ENCODE assay signal across 21 cellular contexts in the genomic region with DNA sequence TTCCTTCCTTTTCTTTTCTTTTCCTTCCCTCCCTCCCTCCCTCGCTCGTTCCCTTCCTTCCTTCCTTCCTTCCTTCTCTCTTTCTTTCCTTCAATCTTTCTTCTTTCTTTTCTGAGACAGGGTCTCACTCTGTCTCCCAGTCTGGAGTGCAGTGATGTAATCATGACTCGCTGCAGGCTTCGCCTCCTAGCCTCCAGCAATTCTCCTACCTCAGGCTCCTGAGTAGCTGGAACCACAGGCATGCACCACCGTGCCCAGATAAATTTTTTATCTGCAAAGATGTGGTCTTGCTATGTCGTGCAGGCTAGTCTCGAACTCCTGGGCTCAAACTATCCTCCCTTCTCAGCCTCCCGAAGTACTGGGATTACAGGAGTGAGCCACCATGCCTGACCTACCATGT.
DNase-seq lines count a peak whose midpoint lies in the region; ATAC-seq and TF ChIP-seq lines count a peak whose summit lies in the region.
"Had no signal": no experiment of that assay in that cellular context is flagged by ENCODE, and none has a peak within 500 bp of the region (broad histone marks: within the 10 kb centered on the region; RNA-seq: fewer than 3 reads in every experiment).

No MANE protein-coding gene starts in this region.

- no peaks in the 10 kb centered on the region for H3K4me1 Mint-ChIP-seq in stimulated activated effector memory CD8-positive, alpha-beta T cell treated with anti-CD3 and anti-CD28 coated beads, Interleukin-12 subunit alpha, Interleukin-12 subunit beta, amount 100 ng/mL, for 72 hours
- H3K4me1 Mint-ChIP-seq: H9; naive thymus-derived CD4-positive, alpha-beta T cell had no signal

- H3K4me3 ChIP-seq in HEK293 (ENCODE audit: low read depth, low read length): no peak overlapping the region
- no peak overlapping the region for H3K4me3 ChIP-seq in fibroblast of villous mesenchyme (ENCODE audit: low read depth, low read length)
- H3K4me3 ChIP-seq: ascending aorta, hepatocyte, right atrium auricular region, suprapubic skin had no signal

- H3K27ac ChIP-seq in HEK293 (ENCODE audit: extremely low read depth, low read depth, low read length): no peak overlapping the region
- H3K27ac ChIP-seq: ascending aorta, C4-2B, hepatocyte, right atrium auricular region, suprapubic skin had no signal

- no peak overlapping the region for H3K27ac Mint-ChIP-seq in stimulated activated effector memory CD8-positive, alpha-beta T cell treated with anti-CD3 and anti-CD28 coated beads, Interleukin-12 subunit alpha, Interleukin-12 subunit beta, amount 100 ng/mL, for 72 hours
- H3K27ac Mint-ChIP-seq: activated CD8-positive, alpha-beta T cell treated with anti-CD3 and anti-CD28 coated beads for 36 hours; H9; naive thymus-derived CD4-positive, alpha-beta T cell had no signal

- CTCF ChIA-PET in HEK293 (lab: Yijun Ruan, JAX): no interaction called here

- no peaks in the 10 kb centered on the region for H3K36me3 Mint-ChIP-seq in stimulated activated effector memory CD8-positive, alpha-beta T cell treated with anti-CD3 and anti-CD28 coated beads, Interleukin-12 subunit alpha, Interleukin-12 subunit beta, amount 100 ng/mL, for 72 hours

- H3K9me3 ChIP-seq in HEK293 (ENCODE audit: control insufficient read depth, insufficient read depth, low read depth, low read length): no peaks in the 10 kb centered on the region
- H3K9me3 ChIP-seq: ascending aorta, right atrium auricular region, suprapubic skin had no signal

- no peaks in the 10 kb centered on the region for H3K9me3 Mint-ChIP-seq in stimulated activated effector memory CD8-positive, alpha-beta T cell treated with anti-CD3 and anti-CD28 coated beads, Interleukin-12 subunit alpha, Interleukin-12 subunit beta, amount 100 ng/mL, for 72 hours
- H3K9me3 Mint-ChIP-seq: activated CD8-positive, alpha-beta T cell treated with anti-CD3 and anti-CD28 coated beads for 36 hours; H9 had no signal

- POLR2A ChIA-PET in HEK293 (lab: Yijun Ruan, JAX): no interaction called here

- no peak overlapping the region for H3K4me3 Mint-ChIP-seq in stimulated activated effector memory CD8-positive, alpha-beta T cell treated with anti-CD3 and anti-CD28 coated beads, Interleukin-12 subunit alpha, Interleukin-12 subunit beta, amount 100 ng/mL, for 72 hours
- H3K4me3 Mint-ChIP-seq: activated CD8-positive, alpha-beta T cell treated with anti-CD3 and anti-CD28 coated beads for 36 hours; H9; naive thymus-derived CD4-positive, alpha-beta T cell had no signal

- no peak for ATAC-seq in stimulated activated effector memory CD8-positive, alpha-beta T cell treated with anti-CD3 and anti-CD28 coated beads, Interleukin-12 subunit alpha, Interleukin-12 subunit beta, amount 100 ng/mL, for 72 hours
- ATAC-seq: activated CD8-positive, alpha-beta T cell treated with anti-CD3 and anti-CD28 coated beads for 36 hours; naive thymus-derived CD4-positive, alpha-beta T cell had no signal

- DNase-seq in A172 (ENCODE audit: low spot score): peak; percentile 53
- peak; percentile 79 for DNase-seq in amniotic epithelial cell (ENCODE audit: low read depth)
- peak; percentile 24 for DNase-seq in fibroblast of villous mesenchyme (ENCODE audit: low read depth)
- no peak for DNase-seq in DMS79 treated with DMSO at 0.1 percent for 48 hours (lab: John Stamatoyannopoulos, UW)
- DNase-seq in stimulated activated effector memory CD8-positive, alpha-beta T cell treated with anti-CD3 and anti-CD28 coated beads, Interleukin-12 subunit alpha, Interleukin-12 subunit beta, amount 100 ng/mL, for 72 hours (ENCODE audit: low spot score in 2 of 2): no peak
- no peak for DNase-seq in DMS153 (lab: John Stamatoyannopoulos, UW)
- DNase-seq in DMS53 (lab: John Stamatoyannopoulos, UW): no peak
- DNase-seq: activated CD8-positive, alpha-beta T cell treated with anti-CD3 and anti-CD28 coated beads for 36 hours; activated naive CD4-positive, alpha-beta T cell; DMS 273 treated with DMSO at 0.1 percent for 48 hours; H9; naive thymus-derived CD4-positive, alpha-beta T cell; NCI-H1417 treated with DMSO at 0.1 percent for 48 hours; NCI-H524 treated with DMSO at 0.1 percent for 48 hours; stimulated activated CD4-positive, alpha-beta T cell treated with anti-CD3 and anti-CD28 coated beads, Interleukin-15, amount 100 ng/mL, for 24 hours had no signal

- H3K4me1 ChIP-seq in HEK293 (ENCODE audit: control insufficient read depth, insufficient read depth, low read length): no peaks in the 10 kb centered on the region
- H3K4me1 ChIP-seq: ascending aorta, right atrium auricular region, suprapubic skin had no signal

- no peaks in the 10 kb centered on the region for H3K36me3 ChIP-seq in HEK293 (ENCODE audit: control insufficient read depth in 2 of 2, insufficient read depth in 1 of 2, low read length in 2 of 2)
- H3K36me3 ChIP-seq: ascending aorta, right atrium auricular region, suprapubic skin had no signal

- no peak for TF ChIP-seq CTCF in HEK293 (tag by site-specific recombination; IDR thresholded peaks at IDR 0.05)
- TF ChIP-seq CTCF in fibroblast of villous mesenchyme (IDR thresholded peaks at IDR 0.05; ENCODE audit: insufficient read depth, low read depth, low read length): no peak

TF ChIP-seq in HEK293, 187 proteins besides CTCF, POLR2A, EP300 and RAD21:
- TF ChIP-seq, protein P1, sequence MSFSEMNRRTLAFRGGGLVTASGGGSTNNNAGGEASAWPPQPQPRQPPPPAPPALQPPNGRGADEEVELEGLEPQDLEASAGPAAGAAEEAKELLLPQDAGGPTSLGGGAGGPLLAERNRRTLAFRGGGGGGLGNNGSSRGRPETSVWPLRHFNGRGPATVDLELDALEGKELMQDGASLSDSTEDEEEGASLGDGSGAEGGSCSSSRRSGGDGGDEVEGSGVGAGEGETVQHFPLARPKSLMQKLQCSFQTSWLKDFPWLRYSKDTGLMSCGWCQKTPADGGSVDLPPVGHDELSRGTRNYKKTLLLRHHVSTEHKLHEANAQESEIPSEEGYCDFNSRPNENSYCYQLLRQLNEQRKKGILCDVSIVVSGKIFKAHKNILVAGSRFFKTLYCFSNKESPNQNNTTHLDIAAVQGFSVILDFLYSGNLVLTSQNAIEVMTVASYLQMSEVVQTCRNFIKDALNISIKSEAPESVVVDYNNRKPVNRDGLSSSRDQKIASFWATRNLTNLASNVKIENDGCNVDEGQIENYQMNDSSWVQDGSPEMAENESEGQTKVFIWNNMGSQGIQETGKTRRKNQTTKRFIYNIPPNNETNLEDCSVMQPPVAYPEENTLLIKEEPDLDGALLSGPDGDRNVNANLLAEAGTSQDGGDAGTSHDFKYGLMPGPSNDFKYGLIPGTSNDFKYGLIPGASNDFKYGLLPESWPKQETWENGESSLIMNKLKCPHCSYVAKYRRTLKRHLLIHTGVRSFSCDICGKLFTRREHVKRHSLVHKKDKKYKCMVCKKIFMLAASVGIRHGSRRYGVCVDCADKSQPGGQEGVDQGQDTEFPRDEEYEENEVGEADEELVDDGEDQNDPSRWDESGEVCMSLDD (tag by site-specific recombination; IDR thresholded peaks at IDR 0.05): no peak
- TF ChIP-seq, protein P2, sequence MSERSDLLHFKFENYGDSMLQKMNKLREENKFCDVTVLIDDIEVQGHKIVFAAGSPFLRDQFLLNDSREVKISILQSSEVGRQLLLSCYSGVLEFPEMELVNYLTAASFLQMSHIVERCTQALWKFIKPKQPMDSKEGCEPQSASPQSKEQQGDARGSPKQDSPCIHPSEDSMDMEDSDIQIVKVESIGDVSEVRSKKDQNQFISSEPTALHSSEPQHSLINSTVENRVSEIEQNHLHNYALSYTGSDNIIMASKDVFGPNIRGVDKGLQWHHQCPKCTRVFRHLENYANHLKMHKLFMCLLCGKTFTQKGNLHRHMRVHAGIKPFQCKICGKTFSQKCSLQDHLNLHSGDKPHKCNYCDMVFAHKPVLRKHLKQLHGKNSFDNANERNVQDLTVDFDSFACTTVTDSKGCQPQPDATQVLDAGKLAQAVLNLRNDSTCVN (tag by site-specific recombination; optimal IDR thresholded peaks at IDR 0.05): no peak
- TF ChIP-seq, protein P3, sequence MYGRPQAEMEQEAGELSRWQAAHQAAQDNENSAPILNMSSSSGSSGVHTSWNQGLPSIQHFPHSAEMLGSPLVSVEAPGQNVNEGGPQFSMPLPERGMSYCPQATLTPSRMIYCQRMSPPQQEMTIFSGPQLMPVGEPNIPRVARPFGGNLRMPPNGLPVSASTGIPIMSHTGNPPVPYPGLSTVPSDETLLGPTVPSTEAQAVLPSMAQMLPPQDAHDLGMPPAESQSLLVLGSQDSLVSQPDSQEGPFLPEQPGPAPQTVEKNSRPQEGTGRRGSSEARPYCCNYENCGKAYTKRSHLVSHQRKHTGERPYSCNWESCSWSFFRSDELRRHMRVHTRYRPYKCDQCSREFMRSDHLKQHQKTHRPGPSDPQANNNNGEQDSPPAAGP (tag by site-specific recombination; IDR thresholded peaks at IDR 0.05): no peak
- 0 out of 2 replicates have a peak, but pooled peaks have one; percentile 35 for TF ChIP-seq ZNF366 (tag by site-specific recombination; conservative IDR thresholded peaks at IDR 0.05)

Comparison
In these comparisons a context has a peak if more than half of its experiments do, and no peak if none do; other contexts are left out.
1. DNase-seq: peak in A172 (single experiment), amniotic epithelial cell (single experiment) and fibroblast of villous mesenchyme (single experiment); none in DMS79 treated with DMSO at 0.1 percent for 48 hours (single experiment), stimulated activated effector memory CD8-positive, alpha-beta T cell treated with anti-CD3 and anti-CD28 coated beads, Interleukin-12 subunit alpha, Interleukin-12 subunit beta, amount 100 ng/mL, for 72 hours (0 of 2), DMS153 (single experiment) and DMS53 (single experiment).